In genomic region chr6:160238234-160238633, GRCh38 we compare ENCODE assay signal across 24 cellular contexts. TPM values are rescaled to one million over a fixed set of nuclear protein-coding genes. Genes with fewer than 3 reads are reported as not detected.
DNase-seq lines count a peak whose midpoint lies in the region; ATAC-seq, FAIRE-seq and TF ChIP-seq lines count a peak whose summit lies in the region.
"Had no signal": no experiment of that assay in that cellular context is flagged by ENCODE, and none has a peak within 500 bp of the region (broad histone marks: within the 10 kb centered on the region; RNA-seq: fewer than 3 reads in every experiment).

No MANE protein-coding gene starts in this region.

- no peak for FAIRE-seq in frontal cortex (lab: Jason Lieb, UNC)

- no peak for TF ChIP-seq CTCF in SK-N-SH (IDR thresholded peaks at IDR 0.05)
- no peak for TF ChIP-seq CTCF in endodermal cell (conservative IDR thresholded peaks at IDR 0.05)
- no peak for TF ChIP-seq CTCF in mucosa of descending colon (IDR thresholded peaks at IDR 0.05)

- no peak overlapping the region for H3K4me3 Mint-ChIP-seq in endodermal cell
- H3K4me3 Mint-ChIP-seq: activated CD4-positive, alpha-beta T cell treated with anti-CD3 and anti-CD28 coated beads, Interleukin-2, amount 10 ng/mL, durations not matched to agents 24 days and 14 days; activated naive CD4-positive, alpha-beta T cell treated with anti-CD3 and anti-CD28 coated beads, Interleukin-2, amount 10 ng/mL, durations not matched to agents 7 days and 5 days; natural killer cell treated with Interleukin-12 subunit alpha and Interleukin-12 subunit beta and Interleukin-15 and Interleukin-18, amount 100 ng/mL, for 72 hours had no signal

- intact Hi-C loops in mucosa of descending colon (cut with DNase I, micrococcal nuclease) = no loop called here

- CTCF ChIA-PET in SK-N-SH (lab: Yijun Ruan, JAX) = no interaction called here

- H3K4me1 Mint-ChIP-seq in endodermal cell = peaks cover 14% of the 10 kb centered on the region
- H3K4me1 Mint-ChIP-seq: activated CD4-positive, alpha-beta T cell treated with anti-CD3 and anti-CD28 coated beads, Interleukin-2, amount 10 ng/mL, durations not matched to agents 24 days and 14 days; activated naive CD4-positive, alpha-beta T cell treated with anti-CD3 and anti-CD28 coated beads, Interleukin-2, amount 10 ng/mL, durations not matched to agents 7 days and 5 days had no signal

- H3F3A ChIP-seq in SK-N-SH (replicated peaks; ENCODE audit: insufficient read depth) = no peaks in the 10 kb centered on the region

- H3K79me2 ChIP-seq in SK-N-SH (ENCODE audit: insufficient read depth) = no peaks in the 10 kb centered on the region

- H3K27me3 ChIP-seq in SK-N-SH (ENCODE audit: insufficient read depth) (no peaks in the 10 kb centered on the region), endodermal cell (ENCODE audit: control insufficient read depth, insufficient read depth, low read length, poor library complexity, severe bottlenecking) (no peaks in the 10 kb centered on the region)
- H3K27me3 ChIP-seq: BLaER1 treated with 17β-estradiol and CSF1 and Interleukin-3, amounts not matched to agents 10 nM and 100 nM had no signal

- H3K4me2 ChIP-seq in SK-N-SH = no peak overlapping the region
- H3K4me2 ChIP-seq: BLaER1 treated with 17β-estradiol and CSF1 and Interleukin-3, amounts not matched to agents 10 nM and 100 nM had no signal

- H3K4me1 ChIP-seq in SK-N-SH (ENCODE audit: control insufficient read depth in 1 of 2, insufficient read depth in 2 of 2, low read depth in 1 of 2, low read length in 1 of 2) = no peaks in the 10 kb centered on the region
- H3K4me1 ChIP-seq in endodermal cell (ENCODE audit: control insufficient read depth, insufficient read depth, low read length) = no peaks in the 10 kb centered on the region
- H3K4me1 ChIP-seq in mucosa of descending colon (ENCODE audit: low read depth) = peaks cover 10% of the 10 kb centered on the region
- H3K4me1 ChIP-seq: BLaER1 treated with 17β-estradiol and CSF1 and Interleukin-3, amounts not matched to agents 10 nM and 100 nM had no signal

- peaks cover 38% of the 10 kb centered on the region for H3K9me3 Mint-ChIP-seq in endodermal cell

- no peak overlapping the region for H3K4me3 ChIP-seq in SK-N-SH (ENCODE audit: low read depth in 2 of 2, low read length in 1 of 2)
- peak overlapping the region; percentile 43 for H3K4me3 ChIP-seq in endodermal cell (ENCODE audit: low read length)
- H3K4me3 ChIP-seq in mucosa of descending colon = no peak overlapping the region
- H3K4me3 ChIP-seq: BLaER1 treated with 17β-estradiol and CSF1 and Interleukin-3, amounts not matched to agents 10 nM and 100 nM; lung; skin epidermis had no signal

- H3K9ac ChIP-seq in SK-N-SH = 0 out of 2 replicates have a peak overlapping the region, but pooled peaks have one; percentile 6
- H3K9ac ChIP-seq in endodermal cell (ENCODE audit: extremely low read depth, low read length, poor library complexity, severe bottlenecking) = no peak overlapping the region
- H3K9ac ChIP-seq: BLaER1 treated with 17β-estradiol and CSF1 and Interleukin-3, amounts not matched to agents 10 nM and 100 nM had no signal

- no peak for ATAC-seq in SK-N-SH treated with all-trans-retinoic acid at 6 μM for 48 hours
- ATAC-seq in mucosa of descending colon = peak; percentile 25
- ATAC-seq in HG02852 (IDR thresholded peaks at IDR 0.05; ENCODE audit: unreplicated experiment) = no peak
- ATAC-seq: natural killer cell treated with Interleukin-12 subunit alpha and Interleukin-12 subunit beta and Interleukin-15 and Interleukin-18, amount 100 ng/mL, for 72 hours had no signal

- DNase-seq in SK-N-SH (no peak), endodermal cell (no peak), mucosa of descending colon (no peak), NCI-H1092 (lab: John Stamatoyannopoulos, UW) (no peak), frontal cortex (ENCODE audit: low spot score in 2 of 2) (no peak)
- no peak for DNase-seq in activated T-cell treated with anti-CD3 and anti-CD28 coated beads, Interleukin-2, amount 50 U/mL, for 48 hours
- DNase-seq: activated CD4-positive, alpha-beta T cell treated with anti-CD3 and anti-CD28 coated beads, Interleukin-2, amount 10 ng/mL, durations not matched to agents 24 days and 14 days; activated naive CD4-positive, alpha-beta T cell treated with anti-CD3 and anti-CD28 coated beads, Interleukin-2, amount 10 ng/mL, durations not matched to agents 7 days and 5 days; DMS153; head of caudate nucleus; Karpas-422; NCI-H1417 treated with DMSO at 0.1 percent for 48 hours; NCI-H774; posterior cingulate gyrus; stimulated activated CD4-positive, alpha-beta T cell treated with anti-CD3 and anti-CD28 coated beads, Interleukin-4, amount 100 ng/mL, for 24 hours had no signal

- WGBS in SK-N-SH (ENCODE audit: low lambda C conversion rate) = 0% methylated on average over 2 of the region's 2 CpGs
- 96 to 100% methylated on average over 1 to 2 of the region's 2 CpGs for WGBS in endodermal cell (ENCODE audit: insufficient coverage in 1 of 2, insufficient read length in 1 of 2), 2 experiments

- H3K27me3 Mint-ChIP-seq in endodermal cell (ENCODE audit: insufficient read depth) = no peaks in the 10 kb centered on the region
- H3K27me3 Mint-ChIP-seq: activated CD4-positive, alpha-beta T cell treated with anti-CD3 and anti-CD28 coated beads, Interleukin-2, amount 10 ng/mL, durations not matched to agents 24 days and 14 days; activated naive CD4-positive, alpha-beta T cell treated with anti-CD3 and anti-CD28 coated beads, Interleukin-2, amount 10 ng/mL, durations not matched to agents 7 days and 5 days had no signal

- no peak overlapping the region for H3K27ac Mint-ChIP-seq in endodermal cell
- H3K27ac Mint-ChIP-seq: activated CD4-positive, alpha-beta T cell treated with anti-CD3 and anti-CD28 coated beads, Interleukin-2, amount 10 ng/mL, durations not matched to agents 24 days and 14 days; activated naive CD4-positive, alpha-beta T cell treated with anti-CD3 and anti-CD28 coated beads, Interleukin-2, amount 10 ng/mL, durations not matched to agents 7 days and 5 days; natural killer cell treated with Interleukin-12 subunit alpha and Interleukin-12 subunit beta and Interleukin-15 and Interleukin-18, amount 100 ng/mL, for 72 hours had no signal

- H4K20me1 ChIP-seq in SK-N-SH (ENCODE audit: insufficient read depth) = no peaks in the 10 kb centered on the region
- H4K20me1 ChIP-seq: BLaER1 treated with 17β-estradiol and CSF1 and Interleukin-3, amounts not matched to agents 10 nM and 100 nM had no signal

- H3K36me3 Mint-ChIP-seq in endodermal cell (ENCODE audit: low read depth) = peaks cover 4% of the 10 kb centered on the region
- H3K36me3 Mint-ChIP-seq: activated naive CD4-positive, alpha-beta T cell treated with anti-CD3 and anti-CD28 coated beads, Interleukin-2, amount 10 ng/mL, durations not matched to agents 7 days and 5 days had no signal

- no peaks in the 10 kb centered on the region for H3K9me2 ChIP-seq in SK-N-SH

- peaks cover 5% of the 10 kb centered on the region; the same call in 1 of the 2 replicates for H3K9me3 ChIP-seq in SK-N-SH
- peaks cover 53% of the 10 kb centered on the region for H3K9me3 ChIP-seq in endodermal cell (ENCODE audit: control insufficient read depth, low read length)
- peaks cover 13% of the 10 kb centered on the region for H3K9me3 ChIP-seq in mucosa of descending colon

- TF ChIP-seq EP300 in SK-N-SH (IDR thresholded peaks at IDR 0.05; ENCODE audit: borderline replicate concordance in 1 of 2, low read depth in 1 of 2, low read length in 1 of 2) = no peak

- H2AFZ ChIP-seq in SK-N-SH (ENCODE audit: low read depth) = peak overlapping the region; percentile 62; the same call in 1 of the 2 replicates

- no peaks in the 10 kb centered on the region for H3K36me3 ChIP-seq in SK-N-SH (replicated peaks in 1 of 2; ENCODE audit: control insufficient read depth in 1 of 2, insufficient read depth in 2 of 2, low read length in 1 of 2)
- H3K36me3 ChIP-seq in endodermal cell (ENCODE audit: control insufficient read depth, insufficient read depth, low read length) = no peaks in the 10 kb centered on the region
- H3K36me3 ChIP-seq in mucosa of descending colon (ENCODE audit: low read depth) = no peaks in the 10 kb centered on the region
- H3K36me3 ChIP-seq: BLaER1 treated with 17β-estradiol and CSF1 and Interleukin-3, amounts not matched to agents 10 nM and 100 nM had no signal

- H3K27ac ChIP-seq in SK-N-SH (ENCODE audit: low read depth in 2 of 2, low read length in 1 of 2) (peak overlapping the region in 1 of 2 experiments; percentile 20; a peak in 1 of 4 replicates), endodermal cell (ENCODE audit: low read depth, low read length) (no peak overlapping the region)
- H3K27ac ChIP-seq: 22Rv1; BLaER1 treated with 17β-estradiol and CSF1 and Interleukin-3, amounts not matched to agents 10 nM and 100 nM had no signal

- POLR2A ChIA-PET in SK-N-SH (lab: Yijun Ruan, JAX) = no interaction called here

- no peak for TF ChIP-seq RAD21 in SK-N-SH (IDR thresholded peaks at IDR 0.05; ENCODE audit: low read length)

TF ChIP-seq in SK-N-SH, 30 proteins besides CTCF, POLR2A, EP300 and RAD21 (continues in another document):
- no peak for TF ChIP-seq TAF1 (IDR thresholded peaks at IDR 0.05; ENCODE audit: borderline replicate concordance, low read depth, low read length)
- no peak for TF ChIP-seq TEAD4 (IDR thresholded peaks at IDR 0.05; ENCODE audit: borderline replicate concordance, insufficient read depth)
- TF ChIP-seq EZH2phosphoT487 (IDR thresholded peaks at IDR 0.05; ENCODE audit: borderline replicate concordance, low read depth) = no peak
- no peak for TF ChIP-seq SMC3 (IDR thresholded peaks at IDR 0.05; ENCODE audit: low read depth, low read length)
- TF ChIP-seq NRF1 (IDR thresholded peaks at IDR 0.05; ENCODE audit: low read depth, low read length) = no peak
- no peak for TF ChIP-seq RCOR1 (IDR thresholded peaks at IDR 0.05; ENCODE audit: low read length)

RNA-seq across cellular contexts. Expression of gene SLC22A2, which starts 20.4 kb away (rescaled TPM):
- not detected in 2 replicates for polyA plus RNA-seq in SK-N-SH (2012; rRNA removed)
- not detected in 2 replicates for polyA plus RNA-seq in SK-N-SH (2012; cell fraction: cytosol; rRNA removed)
- not detected in 2 replicates for polyA plus RNA-seq in SK-N-SH (2012; cell fraction: nucleus; rRNA removed)
- total RNA-seq in endodermal cell (under 1 TPM; 0.64 to 1.00 TPM), mucosa of descending colon (under 1 TPM in 1 of 3 donors, not detected in 2; 0.16 TPM), frontal cortex (0.82 TPM)
- polyA plus RNA-seq in endodermal cell (2013, experiment 1 of 2) = not detected
- polyA plus RNA-seq in endodermal cell (2013, experiment 2 of 2) = not detected
- total RNA-seq: activated CD4-positive, alpha-beta T cell treated with anti-CD3 and anti-CD28 coated beads, Interleukin-2, amount 10 ng/mL, durations not matched to agents 24 days and 14 days; epithelial cell of proximal tubule; HT1080; lung; natural killer cell treated with Interleukin-12 subunit alpha and Interleukin-12 subunit beta and Interleukin-15 and Interleukin-18, amount 100 ng/mL, for 72 hours had no signal
- polyA plus RNA-seq: lung had no signal
